1 cellular context compared by ENCODE assay signal in the genomic region with DNA sequence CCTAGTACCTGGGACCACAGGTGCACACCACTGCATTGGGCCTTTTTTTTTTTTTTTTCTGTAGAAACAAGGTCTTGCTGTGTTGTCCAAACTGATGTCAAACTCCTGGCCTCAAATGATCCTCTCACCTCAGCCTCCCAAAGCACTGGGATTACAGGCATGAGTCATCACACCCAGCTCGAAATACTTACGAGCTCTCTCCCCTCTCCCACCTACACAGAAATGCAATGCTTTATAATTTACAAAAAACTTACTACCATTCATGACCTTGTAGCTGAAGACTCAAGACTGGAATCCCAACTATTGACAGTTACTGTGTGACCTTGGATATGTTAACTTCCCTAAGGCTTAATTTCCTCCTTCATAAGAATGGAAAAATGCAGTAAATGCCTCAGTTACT.
TF ChIP-seq lines count a peak whose summit lies in the region.

No MANE protein-coding gene starts in this region.

TF ChIP-seq in GM23338, 12 proteins besides CTCF, POLR2A, EP300 and RAD21 (continued from another document):
- TF ChIP-seq ZNF462 (CRISPR knock-in tag; IDR thresholded peaks at IDR 0.05), result no peak
- TF ChIP-seq JUNB (IDR thresholded peaks at IDR 0.05; ENCODE audit: unreplicated experiment), result no peak
- no peak for TF ChIP-seq CREB1 (CRISPR knock-in tag; IDR thresholded peaks at IDR 0.05; ENCODE audit: low read depth)
- no peak for TF ChIP-seq POLR2AphosphoS5 (IDR thresholded peaks at IDR 0.05; ENCODE audit: low read depth)
- TF ChIP-seq EZH2phosphoT487 (IDR thresholded peaks at IDR 0.05; ENCODE audit: unreplicated experiment), result no peak
- no peak for TF ChIP-seq REST (IDR thresholded peaks at IDR 0.05; ENCODE audit: unreplicated experiment)
